In genomic region chr11:64892838-64893193, GRCh38 we compare ENCODE assay signal across 22 cellular contexts. TPM values are rescaled to one million over a fixed set of nuclear protein-coding genes. Genes with fewer than 3 reads are reported as not detected.
DNase-seq lines count a peak whose midpoint lies in the region; ATAC-seq, FAIRE-seq and TF ChIP-seq lines count a peak whose summit lies in the region.
"Had no signal": no experiment of that assay in that cellular context is flagged by ENCODE, and none has a peak within 500 bp of the region (broad histone marks: within the 10 kb centered on the region; RNA-seq: fewer than 3 reads in every experiment).

No MANE protein-coding gene starts in this region.

- POLR2A ChIA-PET in K562 (lab: Yijun Ruan, JAX), result interaction anchor here (0.8 to 1.5 kb wide), 4 partner anchors 11 to 44 kb away, joined by 3 to 4 read pairs (median 3); no protein-coding TSS in a partner anchor

- no peaks in the 10 kb centered on the region for H3K9me3 Mint-ChIP-seq in Calu3 (ENCODE audit: low read depth, unreplicated experiment)
- H3K9me3 Mint-ChIP-seq: activated naive CD4-positive, alpha-beta T cell treated with anti-CD3 and anti-CD28 coated beads, Interleukin-2, amount 50 U/mL, for 72 hours; HFFc6; nephron progenitor cell had no signal

- H3K4me1 Mint-ChIP-seq in Calu3 (ENCODE audit: low read depth, unreplicated experiment), result peaks cover 44% of the 10 kb centered on the region

- H3K27ac ChIP-seq in K562 (ENCODE audit: extremely low read depth, low read depth, low read length), result no peak overlapping the region
- H3K27ac ChIP-seq in smooth muscle cell (ENCODE audit: low read depth), result no peak overlapping the region
- H3K27ac ChIP-seq: esophagus squamous epithelium, SJSA1 had no signal

- no peaks in the 10 kb centered on the region for H3K27me3 Mint-ChIP-seq in Calu3 (ENCODE audit: unreplicated experiment)
- H3K27me3 Mint-ChIP-seq: T-helper 17 cell had no signal

- H3K4me2 ChIP-seq in K562 (ENCODE audit: insufficient read depth, low read length) (no peak overlapping the region), smooth muscle cell (no peak overlapping the region)

- H2AFZ ChIP-seq in K562 (ENCODE audit: low read depth, low read length) (no peak overlapping the region), smooth muscle cell (ENCODE audit: low read depth) (no peak overlapping the region)

- H3K9me3 ChIP-seq in K562 (replicated peaks; ENCODE audit: control insufficient read depth, insufficient read depth, low read depth, low read length) (no peaks in the 10 kb centered on the region), mucosa of descending colon (no peaks in the 10 kb centered on the region), smooth muscle cell (replicated peaks; ENCODE audit: low read depth) (no peaks in the 10 kb centered on the region), HAP-1 (no peaks in the 10 kb centered on the region)
- H3K9me3 ChIP-seq: esophagus squamous epithelium, SJSA1 had no signal

- H3K4me1 ChIP-seq in K562 (replicated peaks in 1 of 2; ENCODE audit: control insufficient read depth in 2 of 2, insufficient read depth in 2 of 2, low read length in 2 of 2), result peaks cover 26 to 87% of the 10 kb centered on the region in 2 experiments
- peaks cover 12% of the 10 kb centered on the region for H3K4me1 ChIP-seq in mucosa of descending colon (ENCODE audit: low read depth)
- peaks cover 13% of the 10 kb centered on the region for H3K4me1 ChIP-seq in smooth muscle cell (ENCODE audit: low read depth)
- peaks cover 6% of the 10 kb centered on the region for H3K4me1 ChIP-seq in HAP-1

- no peak overlapping the region for H3K27ac Mint-ChIP-seq in Calu3 (ENCODE audit: unreplicated experiment)
- H3K27ac Mint-ChIP-seq: HFFc6, T-helper 17 cell had no signal

- DNase-seq in Calu3, result no peak
- DNase-seq in K562 (ENCODE audit: extremely low read depth in 1 of 4, low spot score in 3 of 4), result no peak
- DNase-seq in mucosa of descending colon, result peak in 1 of 3 donors; percentile 56
- DNase-seq in smooth muscle cell (lab: John Stamatoyannopoulos, UW; ENCODE audit: unreplicated experiment), result no peak
- no peak for DNase-seq in activated CD4-positive, CD25-positive, alpha-beta regulatory T cell (lab: John Stamatoyannopoulos, UW)
- DNase-seq in HAP-1 (ENCODE audit: low spot score in 2 of 2), result no peak
- DNase-seq in T-helper 1 cell, result no peak
- DNase-seq: effector memory CD4-positive, alpha-beta T cell; esophagus squamous epithelium; HFFc6; NCI-H1105; NCI-H2081 treated with DMSO at 0.1 percent for 48 hours; nephron progenitor cell; stimulated activated naive CD4-positive, alpha-beta T cell treated with Interleukin-2 at 50 U/mL for 16 hours; T-helper 17 cell had no signal

- no peaks in the 10 kb centered on the region for H3F3A ChIP-seq in smooth muscle cell (ENCODE audit: low read depth)

- H3K79me2 ChIP-seq in K562 (ENCODE audit: control insufficient read depth, insufficient read depth, low read length), result no peaks in the 10 kb centered on the region
- H3K79me2 ChIP-seq in smooth muscle cell (ENCODE audit: low read depth), result no peaks in the 10 kb centered on the region

- H4K20me1 ChIP-seq in K562 (replicated peaks; ENCODE audit: control insufficient read depth, insufficient read depth, low read length) (no peaks in the 10 kb centered on the region), smooth muscle cell (ENCODE audit: low read depth) (no peaks in the 10 kb centered on the region)

- BruUV-seq in Calu3 (replicated peaks; lab: Mats Ljungman, UMichigan) (TSS peak; percentile 54), K562 (replicated peaks; lab: Mats Ljungman, UMichigan) (no TSS peak)

- TF ChIP-seq CTCF in Calu3 (IDR thresholded peaks at IDR 0.05; ENCODE audit: unreplicated experiment), result no peak
- no peak for TF ChIP-seq CTCF in K562 (IDR thresholded peaks at IDR 0.05 in 2 of 3, conservative IDR thresholded peaks at IDR 0.05 in 1 of 3; ENCODE audit: insufficient read depth in 2 of 3, low read depth in 1 of 3, low read length in 3 of 3)
- no peak for TF ChIP-seq CTCF in mucosa of descending colon (IDR thresholded peaks at IDR 0.05)
- no peak for TF ChIP-seq CTCF in smooth muscle cell (IDR thresholded peaks at IDR 0.05; ENCODE audit: borderline replicate concordance, insufficient read depth, poor library complexity, severe bottlenecking)

- ATAC-seq in K562, result no peak
- ATAC-seq in mucosa of descending colon, result no peak
- ATAC-seq in HG02610 (IDR thresholded peaks at IDR 0.05; ENCODE audit: unreplicated experiment), result no peak
- ATAC-seq: activated naive CD4-positive, alpha-beta T cell treated with anti-CD3 and anti-CD28 coated beads, Interleukin-2, amount 50 U/mL, for 72 hours; T-helper 17 cell had no signal

- no peak for FAIRE-seq in K562 (lab: Jason Lieb, UNC)

- no peak for TF ChIP-seq EP300 in K562 (IDR thresholded peaks at IDR 0.05; ENCODE audit: low read length)

- in situ Hi-C loops in K562 (cut with MboI), result loop anchor here (5.0 kb wide), 2 partner anchors 46 to 106 kb away; no protein-coding TSS in a partner anchor
- in situ Hi-C loops in HAP-1 (cut with MboI; ENCODE audit: low sequenced_read_pairs), result loop anchor here (5.0 kb wide), 1 partner anchor 46 kb away; no protein-coding TSS in a partner anchor

- peaks cover 29% of the 10 kb centered on the region; the same call in 1 of the 3 replicates for H3K36me3 ChIP-seq in K562 (ENCODE audit: control insufficient read depth, insufficient read depth, low read length)
- no peaks in the 10 kb centered on the region for H3K36me3 ChIP-seq in mucosa of descending colon (ENCODE audit: low read depth)
- H3K36me3 ChIP-seq in smooth muscle cell (ENCODE audit: low read depth), result no peaks in the 10 kb centered on the region
- H3K36me3 ChIP-seq in HAP-1 (replicated peaks), result peaks cover 9% of the 10 kb centered on the region

- H3K27me3 ChIP-seq in K562 (ENCODE audit: control insufficient read depth in 2 of 2, insufficient read depth in 2 of 2, low read length in 2 of 2) (no peaks in the 10 kb centered on the region), smooth muscle cell (ENCODE audit: low read depth) (no peaks in the 10 kb centered on the region), HAP-1 (ENCODE audit: low read depth) (no peaks in the 10 kb centered on the region)
- H3K27me3 ChIP-seq: esophagus squamous epithelium, SJSA1 had no signal

- TF ChIP-seq POLR2A in K562 (conservative IDR thresholded peaks at IDR 0.05), result no peak

- TF ChIP-seq RAD21 in K562 (CRISPR knock-in tag; conservative IDR thresholded peaks at IDR 0.05 in 1 of 2, IDR thresholded peaks at IDR 0.05 in 1 of 2), result no peak

- CTCF ChIA-PET in Calu3 (lab: Charles Lee), result interaction anchor here (1.6 to 3.5 kb wide), 2 partner anchors 38 to 45 kb away, joined by 5 to 25 read pairs; no protein-coding TSS in a partner anchor
- CTCF ChIA-PET in K562 (lab: Yijun Ruan, JAX; ENCODE audit: low intra/inter-chr PET ratio), result interaction anchor here (0.5 to 3.4 kb wide), 3 partner anchors 45 to 105 kb away, joined by 4 to 39 read pairs (median 13); no protein-coding TSS in a partner anchor

- peaks cover 70% of the 10 kb centered on the region for H3K36me3 Mint-ChIP-seq in Calu3 (ENCODE audit: insufficient read depth, unreplicated experiment)
- H3K36me3 Mint-ChIP-seq: activated naive CD4-positive, alpha-beta T cell treated with anti-CD3 and anti-CD28 coated beads, Interleukin-2, amount 50 U/mL, for 72 hours had no signal

- intact Hi-C loops in Calu3 (cut with micrococcal nuclease; ENCODE audit: unreplicated experiment), result no loop called here
- intact Hi-C loops in K562 (cut with micrococcal nuclease), result loop anchor here (5.0 kb wide), 1 partner anchor 106 kb away; no protein-coding TSS in a partner anchor
- intact Hi-C loops in mucosa of descending colon (cut with DNase I, micrococcal nuclease), result loop anchor here (5.0 kb wide), 1 partner anchor 46 kb away; no protein-coding TSS in a partner anchor

- no peaks in the 10 kb centered on the region for H3K9me1 ChIP-seq in K562 (ENCODE audit: control insufficient read depth, insufficient read depth, low read length)

- H3K9ac ChIP-seq in K562 (ENCODE audit: insufficient read depth in 1 of 2, low read depth in 2 of 2, low read length in 2 of 2) (peak overlapping the region in 1 of 2 experiments; percentile 60; a peak in 2 of 4 replicates), smooth muscle cell (ENCODE audit: low read depth) (no peak overlapping the region)

- H3K4me3 Mint-ChIP-seq in Calu3 (ENCODE audit: low read depth, unreplicated experiment), result peak overlapping the region; percentile 80
- H3K4me3 Mint-ChIP-seq: HFFc6, nephron progenitor cell, T-helper 17 cell had no signal

- 86% methylated on average over 10 of the region's 10 CpGs for WGBS in K562 (ENCODE audit: insufficient coverage, low coverage, missing lambda C conversion rate)
- 96% methylated on average over 10 of the region's 10 CpGs for WGBS in smooth muscle cell (ENCODE audit: low lambda C conversion rate)

- H3K4me3 ChIP-seq in K562 (no peak overlapping the region), mucosa of descending colon (peak overlapping the region; percentile 72), smooth muscle cell (peak overlapping the region; percentile 40), HAP-1 (no peak overlapping the region)
- H3K4me3 ChIP-seq: esophagus squamous epithelium, SJSA1 had no signal

RNA-seq across cellular contexts. Expression of gene EHD1, which starts 14.4 kb away (rescaled TPM):
- 92.8 and 101 TPM in 2 replicates for total RNA-seq in Calu3 (2022)
- 20.8 and 92.1 TPM in 2 replicates for total RNA-seq in K562 (2011; cell fraction: chromatin; rRNA removed; ENCODE audit: low replicate concordance)
- 57.7 and 64.3 TPM in 2 replicates for total RNA-seq in K562 (2011; cell fraction: nucleolus; rRNA removed)
- 24.2 and 37.8 TPM in 2 replicates for total RNA-seq in K562 (2011; cell fraction: nucleoplasm; rRNA removed)
- total RNA-seq in K562 (2014; rRNA removed), result 39.1 and 40.0 TPM in 2 replicates
- total RNA-seq in K562 (2014; rRNA removed; fragmentation: Illumina TruSeq; extraction: Trizol), result 7.2 and 11.5 TPM in 2 replicates
- 12.7 and 12.9 TPM in 2 replicates for total RNA-seq in K562 (2015; rRNA removed; fragmentation: Illumina TruSeq; extraction: Trizol)
- 65.0 and 69.6 TPM in 2 replicates for total RNA-seq in K562 (2021)
- polyA plus RNA-seq in K562 (2011; rRNA removed), result 16.4 and 34.2 TPM in 2 replicates
- polyA plus RNA-seq in K562 (2011; cell fraction: cytosol; rRNA removed), result 30.6 and 56.6 TPM in 2 replicates
- 30.2 and 48.9 TPM in 2 replicates for polyA plus RNA-seq in K562 (2011; cell fraction: nucleus; rRNA removed)
- 38.5 and 52.8 TPM in 2 replicates for polyA plus RNA-seq in K562 (2012)
- polyA plus RNA-seq in K562 (2014; fragmentation: Illumina TruSeq; extraction: Trizol), result 41.0 and 45.1 TPM in 2 replicates
- under 1 TPM; 0.46 to 0.59 TPM for polyA plus RNA-seq in K562 (2014; fragmentation: Nextera tagmentation; extraction: Ambion mirVana)
- polyA plus RNA-seq in K562 (2014; rRNA removed), result 26.8 and 27.3 TPM in 2 replicates
- polyA minus RNA-seq in K562 (2011; rRNA and poly(A)+ RNA removed), result 26.8 and 39.2 TPM in 2 replicates
- polyA minus RNA-seq in K562 (2011; cell fraction: cytosol; rRNA and poly(A)+ RNA removed), result 50.9 and 64.3 TPM in 2 replicates
- 17.4 and 22.8 TPM in 2 replicates for polyA minus RNA-seq in K562 (2011; cell fraction: nucleus; rRNA and poly(A)+ RNA removed)
- 10 to 100 TPM; 58.3 to 85.9 (median 81.5) TPM for total RNA-seq in mucosa of descending colon
- total RNA-seq in smooth muscle cell, result 30.9 and 59.8 TPM in 2 replicates
- 42.8 and 46.7 TPM in 2 replicates for polyA plus RNA-seq in smooth muscle cell

RNA-seq across cellular contexts. Expression of gene ATG2A, which starts 24.2 kb away (rescaled TPM):
- total RNA-seq in Calu3 (2022) (29.6 and 35.8 TPM in 2 replicates), K562 (2014; rRNA removed) (22.2 and 22.4 TPM in 2 replicates), K562 (2014; rRNA removed; fragmentation: Illumina TruSeq; extraction: Trizol) (3.2 and 3.6 TPM in 2 replicates), K562 (2015; rRNA removed; fragmentation: Illumina TruSeq; extraction: Trizol) (6.2 and 7.7 TPM in 2 replicates), K562 (2021) (37.7 and 45.9 TPM in 2 replicates), mucosa of descending colon (10 to 100 TPM; 35.4 to 39.8 (median 36.6) TPM), smooth muscle cell (4.8 and 4.9 TPM in 2 replicates)
- 50.6 and 183 TPM in 2 replicates for total RNA-seq in K562 (2011; cell fraction: chromatin; rRNA removed; ENCODE audit: low replicate concordance)
- total RNA-seq in K562 (2011; cell fraction: nucleolus; rRNA removed), result 131 and 133 TPM in 2 replicates
- total RNA-seq in K562 (2011; cell fraction: nucleoplasm; rRNA removed), result 70.0 and 70.2 TPM in 2 replicates
- polyA plus RNA-seq in K562 (2011; rRNA removed) (4.6 and 11.2 TPM in 2 replicates), K562 (2014; fragmentation: Illumina TruSeq; extraction: Trizol) (5.2 and 15.8 TPM in 2 replicates), K562 (2014; fragmentation: Nextera tagmentation; extraction: Ambion mirVana) (under 1 TPM; 0.25 to 0.53 TPM), K562 (2014; rRNA removed) (21.0 and 21.6 TPM in 2 replicates), smooth muscle cell (6.2 and 8.6 TPM in 2 replicates)
- 6.2 and 17.3 TPM in 2 replicates for polyA plus RNA-seq in K562 (2011; cell fraction: cytosol; rRNA removed)
- polyA plus RNA-seq in K562 (2011; cell fraction: nucleus; rRNA removed), result 42.8 and 78.0 TPM in 2 replicates
- 22.5 and 32.9 TPM in 2 replicates for polyA plus RNA-seq in K562 (2012)
- polyA minus RNA-seq in K562 (2011; rRNA and poly(A)+ RNA removed), result 5.7 and 7.2 TPM in 2 replicates
- polyA minus RNA-seq in K562 (2011; cell fraction: cytosol; rRNA and poly(A)+ RNA removed), result 18.2 and 19.4 TPM in 2 replicates
- polyA minus RNA-seq in K562 (2011; cell fraction: nucleus; rRNA and poly(A)+ RNA removed), result 45.1 and 49.8 TPM in 2 replicates

RNA-seq across cellular contexts. Expression of gene PPP2R5B, which starts 31.7 kb away (rescaled TPM):
- 9.9 and 12.2 TPM in 2 replicates for total RNA-seq in Calu3 (2022)
- total RNA-seq in K562 (2011; cell fraction: chromatin; rRNA removed; ENCODE audit: low replicate concordance), result 18.6 and 35.5 TPM in 2 replicates
- 16.1 and 22.7 TPM in 2 replicates for total RNA-seq in K562 (2011; cell fraction: nucleolus; rRNA removed)
- total RNA-seq in K562 (2011; cell fraction: nucleoplasm; rRNA removed), result 17.8 and 18.6 TPM in 2 replicates
- total RNA-seq in K562 (2014; rRNA removed), result 3.3 and 5.2 TPM in 2 replicates
- 1.8 and 3.2 TPM in 2 replicates for total RNA-seq in K562 (2014; rRNA removed; fragmentation: Illumina TruSeq; extraction: Trizol)
- total RNA-seq in K562 (2015; rRNA removed; fragmentation: Illumina TruSeq; extraction: Trizol), result 2.5 and 2.6 TPM in 2 replicates
- total RNA-seq in K562 (2021), result 6.4 and 7.8 TPM in 2 replicates
- polyA plus RNA-seq in K562 (2011; rRNA removed), result 7.3 and 11.1 TPM in 2 replicates
- 9.0 and 9.1 TPM in 2 replicates for polyA plus RNA-seq in K562 (2011; cell fraction: cytosol; rRNA removed)
- polyA plus RNA-seq in K562 (2011; cell fraction: nucleus; rRNA removed), result 46.9 and 48.0 TPM in 2 replicates
- 5.8 and 10.7 TPM in 2 replicates for polyA plus RNA-seq in K562 (2012)
- 5.1 and 5.2 TPM in 2 replicates for polyA plus RNA-seq in K562 (2014; fragmentation: Illumina TruSeq; extraction: Trizol)
- polyA plus RNA-seq in K562 (2014; fragmentation: Nextera tagmentation; extraction: Ambion mirVana), result under 1 TPM; 0.10 to 0.13 TPM
- 5.1 and 6.1 TPM in 2 replicates for polyA plus RNA-seq in K562 (2014; rRNA removed)
- 3.4 and 4.0 TPM in 2 replicates for polyA minus RNA-seq in K562 (2011; rRNA and poly(A)+ RNA removed)
- 3.6 and 3.9 TPM in 2 replicates for polyA minus RNA-seq in K562 (2011; cell fraction: cytosol; rRNA and poly(A)+ RNA removed)
- polyA minus RNA-seq in K562 (2011; cell fraction: nucleus; rRNA and poly(A)+ RNA removed), result 4.8 and 5.9 TPM in 2 replicates
- total RNA-seq in mucosa of descending colon, result 10 to 100 TPM; 23.0 to 39.7 (median 23.2) TPM
- 14.9 and 20.7 TPM in 2 replicates for total RNA-seq in smooth muscle cell
- polyA plus RNA-seq in smooth muscle cell, result 32.7 and 36.6 TPM in 2 replicates

RNA-seq across cellular contexts. Expression of gene GPHA2, which starts 42.9 kb away (rescaled TPM):
- total RNA-seq in Calu3 (2022) (not detected in 2 replicates), K562 (2014; rRNA removed) (not detected in 2 replicates), K562 (2014; rRNA removed; fragmentation: Illumina TruSeq; extraction: Trizol) (not detected in 2 replicates), K562 (2015; rRNA removed; fragmentation: Illumina TruSeq; extraction: Trizol) (0.22 TPM in 1 of 2 replicates, not detected in the other), K562 (2021) (not detected in 2 replicates), mucosa of descending colon (not detected), smooth muscle cell (not detected in 2 replicates)
- not detected in 2 replicates for total RNA-seq in K562 (2011; cell fraction: chromatin; rRNA removed; ENCODE audit: low replicate concordance)
- total RNA-seq in K562 (2011; cell fraction: nucleolus; rRNA removed), result not detected in 2 replicates
- not detected in 2 replicates for total RNA-seq in K562 (2011; cell fraction: nucleoplasm; rRNA removed)
- polyA plus RNA-seq in K562 (2011; rRNA removed) (not detected in 2 replicates), K562 (2014; fragmentation: Illumina TruSeq; extraction: Trizol) (not detected in 2 replicates), K562 (2014; fragmentation: Nextera tagmentation; extraction: Ambion mirVana) (under 1 TPM in 1 of 2 experiments, not detected in 1; 0.17 TPM), K562 (2014; rRNA removed) (1.4 TPM in 1 of 2 replicates, not detected in the other), smooth muscle cell (0.40 TPM in 1 of 2 replicates, not detected in the other)
- not detected in 2 replicates for polyA plus RNA-seq in K562 (2011; cell fraction: cytosol; rRNA removed)
- 0.74 and 0.88 TPM in 2 replicates for polyA plus RNA-seq in K562 (2011; cell fraction: nucleus; rRNA removed)
- polyA plus RNA-seq in K562 (2012), result not detected in 2 replicates
- not detected in 2 replicates for polyA minus RNA-seq in K562 (2011; rRNA and poly(A)+ RNA removed)
- polyA minus RNA-seq in K562 (2011; cell fraction: cytosol; rRNA and poly(A)+ RNA removed), result not detected in 2 replicates
- polyA minus RNA-seq in K562 (2011; cell fraction: nucleus; rRNA and poly(A)+ RNA removed), result not detected in 2 replicates
- total RNA-seq: activated naive CD4-positive, alpha-beta T cell treated with anti-CD3 and anti-CD28 coated beads, Interleukin-2, amount 50 U/mL, for 72 hours; cerebellum; esophagus squamous epithelium; HFFc6; mesenteric fat pad; posterior vena cava; SJSA1; skeletal muscle tissue; T-helper 17 cell had no signal

RNA-seq across cellular contexts. Expression of gene CDC42BPG, which starts 48.4 kb away (rescaled TPM):
- 26.5 and 33.0 TPM in 2 replicates for total RNA-seq in Calu3 (2022)
- total RNA-seq in K562 (2011; cell fraction: chromatin; rRNA removed; ENCODE audit: low replicate concordance), result 19.1 and 64.6 TPM in 2 replicates
- total RNA-seq in K562 (2011; cell fraction: nucleolus; rRNA removed), result 33.3 and 37.9 TPM in 2 replicates
- total RNA-seq in K562 (2011; cell fraction: nucleoplasm; rRNA removed), result 16.2 and 19.7 TPM in 2 replicates
- 4.0 and 7.1 TPM in 2 replicates for total RNA-seq in K562 (2014; rRNA removed)
- total RNA-seq in K562 (2014; rRNA removed; fragmentation: Illumina TruSeq; extraction: Trizol), result 0.99 and 1.1 TPM in 2 replicates
- 2.1 and 2.5 TPM in 2 replicates for total RNA-seq in K562 (2015; rRNA removed; fragmentation: Illumina TruSeq; extraction: Trizol)
- 7.4 and 8.8 TPM in 2 replicates for total RNA-seq in K562 (2021)
- 2.2 and 3.6 TPM in 2 replicates for polyA plus RNA-seq in K562 (2011; rRNA removed)
- 2.0 and 4.5 TPM in 2 replicates for polyA plus RNA-seq in K562 (2011; cell fraction: cytosol; rRNA removed)
- polyA plus RNA-seq in K562 (2011; cell fraction: nucleus; rRNA removed), result 15.1 and 28.5 TPM in 2 replicates
- polyA plus RNA-seq in K562 (2012), result 4.7 and 6.3 TPM in 2 replicates
- polyA plus RNA-seq in K562 (2014; fragmentation: Illumina TruSeq; extraction: Trizol), result 1.8 and 4.6 TPM in 2 replicates
- polyA plus RNA-seq in K562 (2014; fragmentation: Nextera tagmentation; extraction: Ambion mirVana), result under 1 TPM; 0.04 to 0.08 TPM
- polyA plus RNA-seq in K562 (2014; rRNA removed), result 7.9 and 11.8 TPM in 2 replicates
- 2.1 and 3.0 TPM in 2 replicates for polyA minus RNA-seq in K562 (2011; rRNA and poly(A)+ RNA removed)
- 3.2 and 3.5 TPM in 2 replicates for polyA minus RNA-seq in K562 (2011; cell fraction: cytosol; rRNA and poly(A)+ RNA removed)
- polyA minus RNA-seq in K562 (2011; cell fraction: nucleus; rRNA and poly(A)+ RNA removed), result 12.1 and 12.2 TPM in 2 replicates
- 10 to 100 TPM; 24.3 to 73.1 (median 32.3) TPM for total RNA-seq in mucosa of descending colon
- total RNA-seq in smooth muscle cell, result 3.0 and 4.7 TPM in 2 replicates
- 1.7 and 5.9 TPM in 2 replicates for polyA plus RNA-seq in smooth muscle cell

Comparison
In these comparisons a context has a peak if more than half of its experiments do, and no peak if none do; other contexts are left out.
1. H3K4me3 ChIP-seq: peak in mucosa of descending colon (single experiment) and smooth muscle cell (single experiment); none in K562 (single experiment) and HAP-1 (single experiment).